Comparison of ENCODE assay signal across 1 cellular context in the genomic region with DNA sequence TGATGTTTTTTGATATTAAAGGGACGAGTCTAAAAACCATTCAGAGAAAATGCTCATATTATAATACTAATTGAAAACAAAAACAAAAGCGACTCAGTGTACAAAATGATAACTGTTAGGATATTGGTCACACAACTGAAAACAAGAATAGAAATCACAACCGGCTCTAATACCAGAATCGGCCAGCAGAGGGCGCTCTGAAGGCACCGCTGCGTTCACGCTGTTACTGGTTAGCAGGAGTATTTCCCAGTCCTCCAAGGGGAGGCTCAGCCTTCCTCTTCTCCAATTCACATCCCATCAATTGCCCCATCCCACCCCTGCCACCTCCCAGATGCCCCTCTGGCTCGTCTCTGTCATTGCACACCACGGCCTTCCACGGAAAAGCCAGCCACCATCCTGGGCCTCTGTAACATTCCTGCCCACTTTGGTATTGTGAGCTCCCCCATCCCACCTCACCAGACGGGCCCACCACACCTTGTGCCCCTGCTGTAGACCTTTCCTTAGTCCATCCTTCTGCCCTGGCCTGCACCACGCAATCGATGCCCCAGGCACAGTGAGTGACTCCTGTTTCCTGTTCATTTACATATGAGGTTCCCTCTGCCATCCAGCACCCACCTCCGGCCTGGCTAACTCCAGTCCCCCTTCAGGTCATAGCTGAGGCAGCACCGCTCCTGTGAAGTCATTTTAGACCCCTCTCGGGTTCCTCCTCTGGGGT.
TF ChIP-seq lines count a peak whose summit lies in the region.

No MANE protein-coding gene starts in this region.

TF ChIP-seq in K562, 482 proteins besides CTCF, POLR2A, EP300 and RAD21 (continued from another document):
- peak; percentile 18 for TF ChIP-seq CTCFL (IDR thresholded peaks at IDR 0.05; ENCODE audit: borderline replicate concordance, insufficient read depth, low read depth, low read length, poor library complexity, severe bottlenecking)
- TF ChIP-seq NBN (IDR thresholded peaks at IDR 0.05; ENCODE audit: low read depth) = no peak
- peak; percentile 43; the same call in 1 of the 2 replicates for TF ChIP-seq SMC3 (conservative IDR thresholded peaks at IDR 0.05; ENCODE audit: insufficient read depth, low read depth, low read length)
TF ChIP-seq in K562: peak in this region for 3.
